In the genomic region with DNA sequence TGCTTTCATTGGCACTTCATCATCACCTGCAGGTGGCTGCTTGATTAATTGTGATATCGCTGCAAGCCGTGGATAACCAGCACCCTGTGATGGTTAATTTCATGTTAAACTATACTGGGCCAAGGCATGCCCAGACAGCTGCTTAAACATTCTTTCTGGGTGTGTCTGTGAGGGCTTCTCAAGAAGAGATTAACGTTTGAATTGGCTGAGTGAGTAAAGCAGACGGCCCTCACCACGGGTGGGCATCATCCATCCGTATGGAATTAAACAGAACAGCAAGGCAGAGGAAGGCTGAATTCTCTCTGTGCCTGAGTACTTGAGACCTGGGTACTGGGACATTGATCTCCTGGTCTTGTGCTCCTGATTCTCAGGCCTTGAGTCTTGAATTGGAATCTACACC, we compare ENCODE assay signal across 19 cellular contexts. TPM values are rescaled to one million over a fixed set of nuclear protein-coding genes. Genes with fewer than 3 reads are reported as not detected.
A peak's percentile ranks its signal among the peaks of the same experiment; 100 is the strongest.
DNase-seq lines count a peak whose midpoint lies in the region; FAIRE-seq and TF ChIP-seq lines count a peak whose summit lies in the region.
"Had no signal": no experiment of that assay in that cellular context is flagged by ENCODE, and none has a peak within 500 bp of the region (broad histone marks: within the 10 kb centered on the region; RNA-seq: fewer than 3 reads in every experiment).

No MANE protein-coding gene starts in this region.

- intact Hi-C loops in CD4-positive, alpha-beta memory T cell (cut with micrococcal nuclease): no loop called here

- no peaks in the 10 kb centered on the region for H3K27me3 ChIP-seq in CD4-positive, alpha-beta memory T cell (ENCODE audit: insufficient read depth, low read length)
- no peaks in the 10 kb centered on the region for H3K27me3 ChIP-seq in SJCRH30
- H3K27me3 ChIP-seq: heart right ventricle, left lung, suprapubic skin had no signal

- H3K4me1 ChIP-seq in CD4-positive, alpha-beta memory T cell (ENCODE audit: insufficient read depth, low read length): peaks cover 51% of the 10 kb centered on the region
- peaks cover 21% of the 10 kb centered on the region for H3K4me1 ChIP-seq in SJCRH30

- no peaks in the 10 kb centered on the region for H3K9me3 Mint-ChIP-seq in CD4-positive, alpha-beta memory T cell
- H3K9me3 Mint-ChIP-seq: activated T-cell treated with anti-CD3 and anti-CD28 coated beads, Interleukin-2, amount 50 U/mL, for 4 hours had no signal

- peaks cover 4 to 13% of the 10 kb centered on the region in 2 donors for H3K36me3 Mint-ChIP-seq in CD4-positive, alpha-beta memory T cell

- no peak overlapping the region for H3K27ac ChIP-seq in CD4-positive, alpha-beta memory T cell (ENCODE audit: low read depth, low read length)
- no peak overlapping the region; the same call in 1 of the 2 replicates for H3K27ac ChIP-seq in SJCRH30
- H3K27ac ChIP-seq: heart right ventricle, HL-60, left lung, suprapubic skin had no signal

- CTCF ChIA-PET in CD4-positive, alpha-beta memory T cell (lab: Charles Lee; ENCODE audit: partially characterized antibody): interaction anchor here (1.4 to 13.2 kb wide), 10 partner anchors 8 to 125 kb away, joined by 3 to 376 read pairs (median 45); partner anchors contain the start of genes IL32, ZNF205 and ZSCAN10

- in situ Hi-C loops in G401 (cut with HindIII; ENCODE audit: low sequenced_read_pairs) (no loop called here), ACHN (cut with HindIII; ENCODE audit: low pct_ligation_motif_present, low pct_unique_long_range_greater_than_20kb, low sequenced_read_pairs) (no loop called here)

- H3K27me3 Mint-ChIP-seq in CD4-positive, alpha-beta memory T cell: no peaks in the 10 kb centered on the region

- no peak for DNase-seq in CD4-positive, alpha-beta memory T cell
- peak; percentile 84 for DNase-seq in G401 (ENCODE audit: low spot score)
- peak; percentile 50 to 53 for DNase-seq in SJCRH30
- DNase-seq in epithelial cell of esophagus (ENCODE audit: low read depth): peak; percentile 79
- DNase-seq in ecto neural progenitor cell (ENCODE audit: low spot score): no peak
- no peak for DNase-seq in Ammon's horn (ENCODE audit: low spot score)
- no peak for DNase-seq in urothelium cell line (ENCODE audit: low spot score)
- DNase-seq in ACHN: no peak
- DNase-seq: activated T-cell treated with anti-CD3 and anti-CD28 coated beads, Interleukin-2, amount 50 U/mL, for 4 hours; heart right ventricle; NCI-H526; occipital lobe had no signal

- H3K4me3 Mint-ChIP-seq in CD4-positive, alpha-beta memory T cell: peak overlapping the region in 6 of 8 donors; percentile 12 to 75 (median 60)

- H3K27ac Mint-ChIP-seq in CD4-positive, alpha-beta memory T cell: peak overlapping the region in 3 of 7 donors; percentile 65 to 70 (median 66)

- FAIRE-seq in urothelium cell line (lab: Jason Lieb, UNC): no peak

- no peaks in the 10 kb centered on the region for H3K9me3 ChIP-seq in CD4-positive, alpha-beta memory T cell (ENCODE audit: control insufficient read depth in 1 of 2, low read length in 2 of 2)
- no peaks in the 10 kb centered on the region for H3K9me3 ChIP-seq in SJCRH30 (replicated peaks)
- H3K9me3 ChIP-seq: heart right ventricle, left lung, suprapubic skin had no signal

- POLR2A ChIA-PET in CD4-positive, alpha-beta memory T cell (lab: Charles Lee; ENCODE audit: partially characterized antibody): interaction anchor here (1.0 to 7.7 kb wide), 7 partner anchors 16 to 96 kb away, joined by 3 to 146 read pairs (median 51); partner anchors contain the start of genes IL32 and ZSCAN10

- H3K4me3 ChIP-seq in CD4-positive, alpha-beta memory T cell (ENCODE audit: low read length in 2 of 2): no peak overlapping the region
- H3K4me3 ChIP-seq in SJCRH30 (no peak overlapping the region), epithelial cell of esophagus (ENCODE audit: low read length) (no peak overlapping the region)
- H3K4me3 ChIP-seq: heart right ventricle, left lung, suprapubic skin had no signal

- TF ChIP-seq CTCF in epithelial cell of esophagus (IDR thresholded peaks at IDR 0.05; ENCODE audit: insufficient read depth, low read depth, low read length, missing control alignments): no peak

- H3K36me3 ChIP-seq in CD4-positive, alpha-beta memory T cell (ENCODE audit: insufficient read depth, low read length): no peaks in the 10 kb centered on the region
- H3K36me3 ChIP-seq in SJCRH30: peaks cover 21% of the 10 kb centered on the region

- H3K4me1 Mint-ChIP-seq in CD4-positive, alpha-beta memory T cell: peaks cover 23 to 66% (median 42%) of the 10 kb centered on the region in 4 donors

RNA-seq across cellular contexts. Expression of gene ZNF213, which starts 7.1 kb away (rescaled TPM):
- total RNA-seq in CD4-positive, alpha-beta memory T cell: 10 to 100 TPM; 14.1 to 14.5 TPM
- polyA plus RNA-seq in CD4-positive, alpha-beta memory T cell: 1 to 10 TPM in 1 of 2 donors, under 1 TPM in 1; 0.67 to 3.2 TPM
- total RNA-seq in G401 (2014; rRNA removed; shearing (Covaris generic)): 0.31 and 0.61 TPM in 2 replicates
- 2.5 and 3.0 TPM in 2 replicates for total RNA-seq in SJCRH30 (2014; rRNA removed; shearing (Covaris generic))

RNA-seq across cellular contexts. Expression of gene ZNF205, which starts 15.4 kb away (rescaled TPM):
- not detected for total RNA-seq in CD4-positive, alpha-beta memory T cell
- under 1 TPM in 1 of 2 donors, not detected in 1; 0.20 TPM for polyA plus RNA-seq in CD4-positive, alpha-beta memory T cell
- 21.3 and 27.6 TPM in 2 replicates for total RNA-seq in G401 (2014; rRNA removed; shearing (Covaris generic))
- 12.9 and 13.7 TPM in 2 replicates for total RNA-seq in SJCRH30 (2014; rRNA removed; shearing (Covaris generic))

RNA-seq across cellular contexts. Expression of gene ZSCAN10, which starts 28.7 kb away (rescaled TPM):
- under 1 TPM in 1 of 2 experiments, not detected in 1; 0.15 TPM for total RNA-seq in CD4-positive, alpha-beta memory T cell
- not detected for polyA plus RNA-seq in CD4-positive, alpha-beta memory T cell
- 11.2 and 17.3 TPM in 2 replicates for total RNA-seq in G401 (2014; rRNA removed; shearing (Covaris generic))
- 0.73 and 0.76 TPM in 2 replicates for total RNA-seq in SJCRH30 (2014; rRNA removed; shearing (Covaris generic))
- total RNA-seq: cardiac septum, epithelial cell of proximal tubule, H4, heart right ventricle, left lung, M059J, occipital lobe, suprapubic skin had no signal

Comparison
In these comparisons a context has a peak if more than half of its experiments do, and no peak if none do; other contexts are left out.
1. DNase-seq: peak in G401 (single experiment), SJCRH30 (2 of 2) and epithelial cell of esophagus (single experiment); none in CD4-positive, alpha-beta memory T cell (0 of 5), ecto neural progenitor cell (single experiment), Ammon's horn (single experiment), urothelium cell line (single experiment) and ACHN (single experiment).
2. RNA of gene ZNF205, which starts 15.4 kb away (total RNA-seq): 21.3 to 27.6 TPM in G401 and 12.9 to 13.7 TPM in SJCRH30; not detected in CD4-positive, alpha-beta memory T cell; every median in the first group is over 10 times any median in the second.